Comparison of ENCODE assay signal across 8 cellular contexts in the genomic region with DNA sequence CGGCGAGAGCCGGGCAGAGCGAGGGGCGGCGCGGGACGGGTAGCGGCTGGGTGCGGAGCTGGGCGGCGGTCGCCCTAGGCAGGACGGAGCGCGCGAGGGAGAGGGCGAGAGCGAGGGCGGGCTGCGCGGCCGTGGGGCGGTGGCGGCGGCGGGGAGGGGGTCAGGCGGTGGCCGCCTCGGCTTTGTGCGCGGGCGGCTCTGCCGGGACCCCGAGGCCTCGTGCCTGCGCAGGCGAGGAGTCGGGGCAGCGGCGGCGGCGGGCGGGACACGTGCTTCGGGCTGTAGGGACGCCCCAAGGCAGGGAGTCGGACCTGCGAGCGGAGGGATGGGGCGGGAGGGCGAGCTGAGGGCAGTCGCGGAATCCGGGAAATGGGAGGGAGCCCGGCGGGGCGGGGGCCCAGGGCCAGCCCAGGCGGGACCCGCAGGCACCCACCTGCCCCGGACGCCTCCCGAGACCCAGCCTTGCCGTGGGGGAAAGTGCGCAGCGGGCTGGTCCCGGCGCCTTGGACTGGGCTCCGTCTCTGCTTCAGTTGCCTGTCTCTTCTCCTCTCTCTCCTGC. TPM values are rescaled to one million over a fixed set of nuclear protein-coding genes. Genes with fewer than 3 reads are reported as not detected.
DNase-seq lines count a peak whose midpoint lies in the region; ATAC-seq and TF ChIP-seq lines count a peak whose summit lies in the region.

No MANE protein-coding gene starts in this region.

- H3K27ac ChIP-seq in dorsolateral prefrontal cortex, result peak overlapping the region in 38 of 59 donors; percentile 7 to 80 (median 56)
- no peak overlapping the region for H3K27ac ChIP-seq in lower lobe of right lung
- H3K27ac ChIP-seq in tibial artery, result peak overlapping the region; percentile 74 to 77

- intact Hi-C loops in dorsolateral prefrontal cortex (cut with DNase I), result no loop called here
- intact Hi-C loops in lower lobe of right lung (cut with DNase I), result no loop called here
- intact Hi-C loops in tibial artery (cut with DNase I; ENCODE audit: low total_unique reads), result no loop called here

- no peaks in the 10 kb centered on the region for H3K36me3 ChIP-seq in NT2/D1 (ENCODE audit: insufficient read depth, insufficient read length, low read length)
- no peaks in the 10 kb centered on the region for H3K36me3 ChIP-seq in lower lobe of right lung
- H3K36me3 ChIP-seq in tibial artery, result no peaks in the 10 kb centered on the region

- H3K4me3 ChIP-seq in NT2/D1 (ENCODE audit: insufficient read length, low read depth) (peak overlapping the region; percentile 46), dorsolateral prefrontal cortex (peak overlapping the region; percentile 29 to 73 (median 59)), lower lobe of right lung (peak overlapping the region; percentile 54), tibial artery (peak overlapping the region; percentile 62 to 66)

- ATAC-seq in lower lobe of right lung (peak; percentile 77 to 80), GM18511 (IDR thresholded peaks at IDR 0.05; ENCODE audit: unreplicated experiment) (no peak), HG03565 (IDR thresholded peaks at IDR 0.05; ENCODE audit: unreplicated experiment) (no peak)

- H3K27me3 ChIP-seq in NT2/D1 (ENCODE audit: insufficient read depth, insufficient read length) (peaks cover 43% of the 10 kb centered on the region), dorsolateral prefrontal cortex (peaks cover 0 to 39% (median 4%) of the 10 kb centered on the region in 45 donors), lower lobe of right lung (ENCODE audit: low read depth) (peaks cover 38% of the 10 kb centered on the region), tibial artery (no peaks in the 10 kb centered on the region)

- TF ChIP-seq CTCF in dorsolateral prefrontal cortex (IDR thresholded peaks at IDR 0.05 in 54 of 56, conservative IDR thresholded peaks at IDR 0.05 in 2 of 56; ENCODE audit: low read depth in 1 of 56, partially characterized antibody in 56 of 56) (no peak), lower lobe of right lung (IDR thresholded peaks at IDR 0.05) (no peak), tibial artery (IDR thresholded peaks at IDR 0.05) (no peak)

- H3K9ac ChIP-seq in NT2/D1 (ENCODE audit: insufficient read length, low read depth), result peak overlapping the region; percentile 75

- H3K4me1 ChIP-seq in NT2/D1 (ENCODE audit: insufficient read depth, insufficient read length), result no peaks in the 10 kb centered on the region
- no peaks in the 10 kb centered on the region for H3K4me1 ChIP-seq in lower lobe of right lung
- H3K4me1 ChIP-seq in tibial artery, result peaks cover 0 to 6% (median 2%) of the 10 kb centered on the region in 4 donors

- peak; percentile 79 for DNase-seq in GM03348 (ENCODE audit: low spot score)
- DNase-seq in NT2/D1 (ENCODE audit: low read depth, low spot score), result no peak
- DNase-seq in dorsolateral prefrontal cortex, result peak in 3 of 10 donors; percentile 29 to 47 (median 33)
- peak; percentile 62 for DNase-seq in lower lobe of right lung
- DNase-seq in tibial artery, result peak; percentile 46 to 73
- no peak for DNase-seq in effector CD8-positive, alpha-beta T cell (lab: John Stamatoyannopoulos, UW)

- H3K9me3 ChIP-seq in NT2/D1 (ENCODE audit: insufficient read depth, low read length), result no peaks in the 10 kb centered on the region
- H3K9me3 ChIP-seq in lower lobe of right lung, result no peaks in the 10 kb centered on the region
- H3K9me3 ChIP-seq in tibial artery, result no peaks in the 10 kb centered on the region

RNA-seq across cellular contexts. Expression of a gene that starts 0.5 kb away (rescaled TPM):
- total RNA-seq in dorsolateral prefrontal cortex (10 to 100 TPM; 13.5 to 74.6 (median 31.2) TPM), lower lobe of right lung (6.0 TPM)

Comparison
In these comparisons a context has a peak if more than half of its experiments do, and no peak if none do; other contexts are left out.
1. DNase-seq: peak in GM03348 (single experiment), lower lobe of right lung (single experiment) and tibial artery (2 of 2); none in NT2/D1 (single experiment) and effector CD8-positive, alpha-beta T cell (single experiment).
2. ATAC-seq: peak in lower lobe of right lung (2 of 2); none in GM18511 (single experiment) and HG03565 (single experiment).
3. Peak in every context shown above with its lines, with median percentiles within 50 percentile points of each other: H3K4me3 ChIP-seq.